ENCODE assay signal across 8 cellular contexts in the genomic region with DNA sequence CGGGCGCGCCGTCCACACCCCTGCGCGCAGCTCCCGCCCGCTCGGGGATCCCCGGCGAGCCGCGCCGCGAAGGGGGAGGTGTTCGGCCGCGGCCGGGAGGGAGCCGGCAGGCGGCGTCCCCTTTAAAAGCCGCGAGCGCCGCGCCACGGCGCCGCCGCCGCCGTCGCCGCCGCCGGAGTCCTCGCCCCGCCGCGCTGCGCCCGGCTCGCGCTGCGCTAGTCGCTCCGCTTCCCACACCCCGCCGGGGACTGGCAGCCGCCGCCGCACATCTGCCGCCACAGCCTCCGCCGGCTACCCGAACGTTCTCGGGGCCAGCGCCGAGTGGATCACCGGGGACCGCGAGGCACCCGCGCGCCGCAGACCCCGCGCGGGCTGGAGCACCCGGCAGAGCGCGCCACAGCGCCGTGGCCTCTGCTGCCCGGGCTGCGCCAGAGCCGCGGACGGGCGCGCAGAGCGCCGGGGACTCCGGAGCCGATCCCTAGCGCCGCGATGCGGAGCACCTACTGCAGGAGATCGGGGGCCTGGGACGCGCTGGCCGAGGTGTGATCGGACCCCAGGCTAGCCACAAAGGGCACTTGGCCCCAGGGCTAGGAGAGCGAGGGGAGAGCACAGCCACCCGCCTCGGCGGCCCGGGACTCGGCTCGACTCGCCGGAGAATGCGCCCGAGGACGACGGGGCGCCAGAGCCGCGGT. TPM values are rescaled to one million over a fixed set of nuclear protein-coding genes. Genes with fewer than 3 reads are reported as not detected.
DNase-seq lines count a peak whose midpoint lies in the region; ATAC-seq and TF ChIP-seq lines count a peak whose summit lies in the region.

Gene BMP2, plus strand, starts transcription at position 151 of the 692 bp plus-strand sequence. CDS start 2,441 bp downstream, outside the sequence.

- peaks cover 8% of the 10 kb centered on the region for H3K4me1 Mint-ChIP-seq in Calu3 (ENCODE audit: low read depth, unreplicated experiment)
- H3K4me1 Mint-ChIP-seq in memory B cell, result peaks cover 4% of the 10 kb centered on the region

- peak within 1 kb of the TSS; percentile 76 for H3K4me3 Mint-ChIP-seq in Calu3 (ENCODE audit: low read depth, unreplicated experiment)
- peak within 1 kb of the TSS; percentile 17 for H3K4me3 Mint-ChIP-seq in memory B cell

- intact Hi-C loops in Calu3 (cut with micrococcal nuclease; ENCODE audit: unreplicated experiment), result loop anchor here (2.0 to 5.0 kb wide), 2 partner anchors 65 to 131 kb away; no protein-coding TSS in a partner anchor

- no TSS peak for BruUV-seq in Calu3 (replicated peaks; lab: Mats Ljungman, UMichigan)

- CTCF ChIA-PET in Calu3 (lab: Charles Lee), result no interaction called here

- no peaks in the 10 kb centered on the region for H3K9me3 Mint-ChIP-seq in Calu3 (ENCODE audit: low read depth, unreplicated experiment)
- no peaks in the 10 kb centered on the region for H3K9me3 Mint-ChIP-seq in memory B cell

- no peaks in the 10 kb centered on the region for H3K27me3 Mint-ChIP-seq in Calu3 (ENCODE audit: unreplicated experiment)
- H3K27me3 Mint-ChIP-seq in memory B cell, result peaks cover 13% of the 10 kb centered on the region

- peak; percentile 42 for DNase-seq in Calu3
- DNase-seq in HPDE6-E6E7 (ENCODE audit: extremely low spot score), result peak; percentile 63
- DNase-seq in SK-N-DZ (ENCODE audit: low spot score), result peak; percentile 12
- peak; percentile 73 for DNase-seq in epithelial cell of esophagus (ENCODE audit: low read depth)
- no peak for DNase-seq in memory B cell (ENCODE audit: low spot score in 2 of 2)
- DNase-seq in superior temporal gyrus (ENCODE audit: extremely low spot score), result peak; percentile 64
- no peak for DNase-seq in activated gamma-delta T cell (lab: John Stamatoyannopoulos, UW)

- ATAC-seq in GM19395 (IDR thresholded peaks at IDR 0.05; ENCODE audit: unreplicated experiment) (peak; percentile 53), memory B cell (ENCODE audit: low read depth) (no peak)

- no peak for TF ChIP-seq CTCF in Calu3 (IDR thresholded peaks at IDR 0.05; ENCODE audit: unreplicated experiment)
- no peak for TF ChIP-seq CTCF in epithelial cell of esophagus (IDR thresholded peaks at IDR 0.05; ENCODE audit: insufficient read depth, low read depth, low read length, missing control alignments)

- H3K4me3 ChIP-seq in epithelial cell of esophagus (ENCODE audit: low read length), result peak within 1 kb of the TSS; percentile 77

- H3K27ac Mint-ChIP-seq in Calu3 (ENCODE audit: unreplicated experiment), result no peak within 1 kb of the TSS
- no peak within 1 kb of the TSS for H3K27ac Mint-ChIP-seq in memory B cell

- H3K36me3 Mint-ChIP-seq in Calu3 (ENCODE audit: insufficient read depth, unreplicated experiment) (peaks cover 23% of the 10 kb centered on the region), memory B cell (no peaks in the 10 kb centered on the region)

RNA-seq across cellular contexts. Expression of gene BMP2, which starts in this region (rescaled TPM):
- 4.5 and 5.6 TPM in 2 replicates for total RNA-seq in Calu3 (2022)
- not detected in 2 replicates for polyA plus RNA-seq in SK-N-DZ (2014; cell fraction: cytosol; rRNA removed)
- not detected in 2 replicates for polyA plus RNA-seq in SK-N-DZ (2014; cell fraction: nucleus; rRNA removed)

Comparison
In these comparisons a context has a peak if more than half of its experiments do, and no peak if none do; other contexts are left out.
1. DNase-seq: peak in Calu3 (single experiment), HPDE6-E6E7 (single experiment), SK-N-DZ (single experiment), epithelial cell of esophagus (single experiment) and superior temporal gyrus (single experiment); none in memory B cell (0 of 2) and activated gamma-delta T cell (single experiment).